34 cellular contexts compared by ENCODE assay signal in the genomic region with DNA sequence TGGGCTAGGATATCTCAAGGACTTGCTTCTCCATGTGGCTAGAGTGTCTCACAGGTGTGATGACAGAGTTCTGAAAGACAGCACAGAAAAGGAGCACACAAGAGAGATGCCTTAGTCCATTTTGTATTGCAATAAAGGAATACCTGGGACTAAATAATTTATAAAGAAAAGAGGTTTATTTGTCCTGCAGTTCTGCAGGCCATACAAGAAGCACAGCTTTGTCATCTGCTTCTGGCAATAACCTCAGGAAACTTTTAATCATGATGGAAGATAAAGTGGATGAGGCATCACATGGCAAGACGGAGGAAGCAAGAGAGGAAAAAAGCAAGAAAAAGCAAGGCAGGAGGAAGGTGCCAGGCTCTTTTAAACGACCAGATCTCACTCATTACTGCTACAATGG.
"Had no signal": no experiment of that assay in that cellular context is flagged by ENCODE, and none has a peak within 500 bp of the region (broad histone marks: within the 10 kb centered on the region; RNA-seq: fewer than 3 reads in every experiment).

No MANE protein-coding gene starts in this region.

- DNase-seq: Karpas-422, Kasumi-1, MG63, MM.1S, MV-4-11, NCI-H1048, NCI-H1092, NCI-H1092 treated with DMSO at 0.1 percent for 48 hours, NCI-H1105, NCI-H1105 treated with DMSO at 0.1 percent for 48 hours, NCI-H1417, NCI-H1417 treated with DMSO at 0.1 percent for 48 hours, NCI-H1436, NCI-H1436 treated with DMSO at 0.1 percent for 48 hours, NCI-H146, NCI-H1694, NCI-H1694 treated with DMSO at 0.1 percent for 48 hours, NCI-H187, NCI-H187 treated with DMSO at 0.1 percent for 48 hours, NCI-H1930, NCI-H2029, NCI-H2029 treated with DMSO at 0.1 percent for 48 hours, NCI-H2081, NCI-H2081 treated with DMSO at 0.1 percent for 48 hours, NCI-H2107, NCI-H2171, NCI-H2171 treated with DMSO at 0.1 percent for 48 hours, NCI-H2227 treated with DMSO at 0.1 percent for 48 hours, NCI-H345, NCI-H446, NCI-H446 treated with DMSO at 0.1 percent for 48 hours, NCI-H510A, NCI-H510A treated with DMSO at 0.1 percent for 48 hours, NCI-H524 had no signal

- H3K27me3 ChIP-seq: MG63 had no signal

- H3K4me3 ChIP-seq: MG63 had no signal

- H3K9me3 ChIP-seq: MG63 had no signal
